9 cellular contexts compared by ENCODE assay signal in the genomic region with DNA sequence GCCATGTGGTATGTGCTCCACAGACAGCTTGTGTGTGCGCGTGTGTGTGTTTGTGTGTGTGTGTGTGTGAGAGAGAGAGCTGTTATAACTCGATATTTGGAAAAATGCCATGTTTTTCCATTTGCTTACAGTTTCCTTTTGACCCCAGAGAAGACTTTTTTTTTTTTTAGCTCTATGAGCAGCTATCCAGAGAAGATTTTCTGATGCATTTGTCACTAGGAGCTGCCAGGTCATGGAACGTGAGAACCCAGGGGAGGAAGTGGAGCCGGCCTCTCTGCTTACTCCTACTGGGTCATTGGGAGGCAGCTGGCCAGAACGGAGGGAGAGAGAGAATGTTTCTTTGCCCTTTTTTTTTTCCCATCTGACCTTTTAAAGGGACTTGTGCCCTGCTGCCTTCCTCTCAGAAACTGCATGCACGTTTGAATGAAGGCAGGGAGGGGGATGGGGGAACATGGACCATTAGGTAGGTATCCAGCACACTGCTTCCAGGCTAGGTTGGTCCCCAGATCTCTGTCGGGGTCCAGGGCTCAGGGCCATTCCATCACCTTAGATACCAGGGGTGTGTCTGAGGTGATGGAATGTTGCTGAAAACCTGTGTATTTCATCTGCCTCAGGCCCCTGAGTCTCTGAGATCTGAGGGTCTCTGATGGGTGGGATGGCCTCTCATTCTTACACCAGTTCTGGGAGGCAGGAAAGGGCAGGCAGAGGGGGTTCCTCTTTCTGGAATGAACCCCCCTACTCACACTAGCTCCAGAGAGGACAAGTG. TPM values are rescaled to one million over a fixed set of nuclear protein-coding genes. Genes with fewer than 3 reads are reported as not detected.
DNase-seq lines count a peak whose midpoint lies in the region; ATAC-seq, FAIRE-seq and TF ChIP-seq lines count a peak whose summit lies in the region.
"Had no signal": no experiment of that assay in that cellular context is flagged by ENCODE, and none has a peak within 500 bp of the region (broad histone marks: within the 10 kb centered on the region; RNA-seq: fewer than 3 reads in every experiment).

No MANE protein-coding gene starts in this region.

- FAIRE-seq in endothelial cell of umbilical vein (lab: Jason Lieb, UNC) (peak; percentile 77), HTR-8/SVneo (lab: Jason Lieb, UNC) (no peak)

- DNase-seq in COLO829 (ENCODE audit: low spot score) (peak; percentile 23), NCI-H2029 treated with DMSO at 0.1 percent for 48 hours (lab: John Stamatoyannopoulos, UW) (peak; percentile 72), endothelial cell of umbilical vein (ENCODE audit: low read depth, low spot score) (peak; percentile 91), neural crest cell (ENCODE audit: low read depth, low spot score) (no peak), HTR-8/SVneo (ENCODE audit: insufficient read length, low spot score) (no peak), superior temporal gyrus (ENCODE audit: extremely low spot score) (no peak)
- DNase-seq in T-helper 2 cell treated with Interferon-gamma antibody and Interleukin-4, amounts not matched to agents 5 μg/mL and 100 μg/mL, for 36 hours (ENCODE audit: low spot score): no peak

- H3K4me1 ChIP-seq in endothelial cell of umbilical vein (ENCODE audit: control insufficient read depth, extremely low read depth, insufficient read depth, low read length): peaks cover 43% of the 10 kb centered on the region

- no peak overlapping the region for H3K4me3 ChIP-seq in endothelial cell of umbilical vein (replicated peaks in 1 of 3; ENCODE audit: insufficient read depth in 1 of 3, low read depth in 1 of 3, low read length in 3 of 3)
- H3K4me3 ChIP-seq: gastroesophageal sphincter had no signal

- H3K27ac ChIP-seq in endothelial cell of umbilical vein (ENCODE audit: insufficient read depth, low read depth, low read length): peak overlapping the region; percentile 75

- CTCF ChIA-PET in endothelial cell of umbilical vein (lab: Charles Lee): interaction anchor here (0.7 to 2.7 kb wide), 5 partner anchors 10 to 380 kb away, joined by 3 to 19 read pairs (median 3); no protein-coding TSS in a partner anchor

- dilution Hi-C loops in endothelial cell of umbilical vein (cut with MboI; ENCODE audit: extremely low pct_ligation_motif_present, low sequenced_read_pairs): no loop called here

- peak overlapping the region; percentile 62 for H3K27ac Mint-ChIP-seq in neural crest cell (ENCODE audit: unreplicated experiment)
- H3K27ac Mint-ChIP-seq in T-helper 2 cell treated with Interferon-gamma antibody and Interleukin-4, amounts not matched to agents 5 μg/mL and 100 μg/mL, for 36 hours: no peak overlapping the region

- TF ChIP-seq CTCF in endothelial cell of umbilical vein (IDR thresholded peaks at IDR 0.05; ENCODE audit: extremely low read depth in 1 of 2, insufficient read depth in 1 of 2, low read depth in 1 of 2, low read length in 2 of 2) (no peak), neural crest cell (conservative IDR thresholded peaks at IDR 0.05) (no peak)

- H3K9me3 ChIP-seq in endothelial cell of umbilical vein (replicated peaks; ENCODE audit: control insufficient read depth, insufficient read depth, low read length): no peaks in the 10 kb centered on the region
- H3K9me3 ChIP-seq: gastroesophageal sphincter had no signal

- no peaks in the 10 kb centered on the region for H3K27me3 Mint-ChIP-seq in neural crest cell (ENCODE audit: low read depth)
- H3K27me3 Mint-ChIP-seq in T-helper 2 cell treated with Interferon-gamma antibody and Interleukin-4, amounts not matched to agents 5 μg/mL and 100 μg/mL, for 36 hours (ENCODE audit: low read depth): peaks cover 21% of the 10 kb centered on the region

- no peak for ATAC-seq in GM19455 (IDR thresholded peaks at IDR 0.05; ENCODE audit: unreplicated experiment)
- ATAC-seq: gastroesophageal sphincter had no signal

- no peak overlapping the region for H2AFZ ChIP-seq in endothelial cell of umbilical vein (ENCODE audit: low read depth, low read length)

- H3K79me2 ChIP-seq in endothelial cell of umbilical vein (ENCODE audit: control insufficient read depth, insufficient read depth, low read length): no peaks in the 10 kb centered on the region

- H3K9ac ChIP-seq in endothelial cell of umbilical vein (replicated peaks; ENCODE audit: extremely low read depth, insufficient read depth, low read length): peak overlapping the region; percentile 35

- TF ChIP-seq POLR2A in endothelial cell of umbilical vein (IDR thresholded peaks at IDR 0.05; ENCODE audit: low read depth, low read length): no peak

- intact Hi-C loops in endothelial cell of umbilical vein (cut with micrococcal nuclease): loop anchor here (1.0 kb wide), 1 partner anchor 11 kb away; the partner anchor contains the start of gene MRPS18A

- H4K20me1 ChIP-seq in endothelial cell of umbilical vein (replicated peaks; ENCODE audit: control insufficient read depth, extremely low read depth, insufficient read depth, low read length): no peaks in the 10 kb centered on the region

- H3K9me3 Mint-ChIP-seq in neural crest cell: no peaks in the 10 kb centered on the region
- no peaks in the 10 kb centered on the region for H3K9me3 Mint-ChIP-seq in T-helper 2 cell treated with Interferon-gamma antibody and Interleukin-4, amounts not matched to agents 5 μg/mL and 100 μg/mL, for 36 hours

- no peaks in the 10 kb centered on the region for H3K9me1 ChIP-seq in endothelial cell of umbilical vein (replicated peaks; ENCODE audit: control insufficient read depth, extremely low read depth, insufficient read depth, low read length)

- BruUV-seq in endothelial cell of umbilical vein (replicated peaks; lab: Mats Ljungman, UMichigan): no TSS peak

- H3K36me3 Mint-ChIP-seq in neural crest cell (ENCODE audit: low read depth): no peaks in the 10 kb centered on the region
- no peaks in the 10 kb centered on the region for H3K36me3 Mint-ChIP-seq in T-helper 2 cell treated with Interferon-gamma antibody and Interleukin-4, amounts not matched to agents 5 μg/mL and 100 μg/mL, for 36 hours (ENCODE audit: low read depth)

- H3K4me1 Mint-ChIP-seq in neural crest cell: peaks cover 60% of the 10 kb centered on the region
- peaks cover 3% of the 10 kb centered on the region for H3K4me1 Mint-ChIP-seq in T-helper 2 cell treated with Interferon-gamma antibody and Interleukin-4, amounts not matched to agents 5 μg/mL and 100 μg/mL, for 36 hours (ENCODE audit: low read depth)

- POLR2A ChIA-PET in endothelial cell of umbilical vein (lab: Charles Lee): interaction anchor here (1.1 to 1.3 kb wide), 2 partner anchors 9 to 11 kb away, joined by 3 to 4 read pairs; partner anchors contain the start of gene MRPS18A

- H3K27me3 ChIP-seq in endothelial cell of umbilical vein (ENCODE audit: control insufficient read depth in 2 of 2, insufficient read depth in 2 of 2, low read length in 2 of 2): no peaks in the 10 kb centered on the region

- H3K4me2 ChIP-seq in endothelial cell of umbilical vein (ENCODE audit: insufficient read depth, low read length): peak overlapping the region; percentile 60

- no peaks in the 10 kb centered on the region for H3K36me3 ChIP-seq in endothelial cell of umbilical vein (ENCODE audit: control insufficient read depth in 2 of 2, extremely low read depth in 1 of 2, insufficient read depth in 2 of 2, low read length in 2 of 2)
- H3K36me3 ChIP-seq: gastroesophageal sphincter had no signal

- H3K4me3 Mint-ChIP-seq in neural crest cell: peak overlapping the region; percentile 25
- no peak overlapping the region for H3K4me3 Mint-ChIP-seq in T-helper 2 cell treated with Interferon-gamma antibody and Interleukin-4, amounts not matched to agents 5 μg/mL and 100 μg/mL, for 36 hours

TF ChIP-seq in endothelial cell of umbilical vein, 7 proteins besides CTCF, POLR2A, EP300 and RAD21:
- TF ChIP-seq, protein P1, sequence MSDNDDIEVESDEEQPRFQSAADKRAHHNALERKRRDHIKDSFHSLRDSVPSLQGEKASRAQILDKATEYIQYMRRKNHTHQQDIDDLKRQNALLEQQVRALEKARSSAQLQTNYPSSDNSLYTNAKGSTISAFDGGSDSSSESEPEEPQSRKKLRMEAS (IDR thresholded peaks at IDR 0.05; ENCODE audit: insufficient read depth, insufficient read length): no peak
- TF ChIP-seq EZH2 (IDR thresholded peaks at IDR 0.05; ENCODE audit: borderline replicate concordance, low read depth, low read length, severe bottlenecking): no peak
- no peak for TF ChIP-seq MYC (IDR thresholded peaks at IDR 0.05; ENCODE audit: low read depth, low read length)
- TF ChIP-seq GATA2 (IDR thresholded peaks at IDR 0.05; ENCODE audit: insufficient read depth, insufficient read length, low read depth, low read length): peak; percentile 21
- TF ChIP-seq FOS (IDR thresholded peaks at IDR 0.05; ENCODE audit: borderline replicate concordance, insufficient read depth, low read length): no peak
- TF ChIP-seq POLR2AphosphoS5 (IDR thresholded peaks at IDR 0.05; ENCODE audit: insufficient read depth, low read depth, low read length): no peak

RNA-seq across cellular contexts. Expression of gene MRPS18A, which starts 11.2 kb away (rescaled TPM):
- 39.1 and 39.8 TPM in 2 replicates for total RNA-seq in endothelial cell of umbilical vein
- polyA plus RNA-seq in endothelial cell of umbilical vein: 83.8 and 92.3 TPM in 2 replicates
- 76.7 and 77.1 TPM in 2 replicates for polyA plus RNA-seq in endothelial cell of umbilical vein (2011; cell fraction: cytosol; rRNA removed)
- 28.4 and 35.0 TPM in 2 replicates for polyA plus RNA-seq in endothelial cell of umbilical vein (2011; cell fraction: nucleus; rRNA removed)
- polyA plus RNA-seq in endothelial cell of umbilical vein (2012): 46.2 and 47.7 TPM in 2 replicates
- 50.6 and 54.2 TPM in 2 replicates for polyA minus RNA-seq in endothelial cell of umbilical vein
- 40.1 TPM for polyA minus RNA-seq in endothelial cell of umbilical vein (2011; cell fraction: cytosol; rRNA and poly(A)+ RNA removed)
- 28.4 and 36.4 TPM in 2 replicates for polyA minus RNA-seq in endothelial cell of umbilical vein (2011; cell fraction: nucleus; rRNA and poly(A)+ RNA removed)
- total RNA-seq in neural crest cell: 49.5 and 50.6 TPM in 2 replicates

RNA-seq across cellular contexts. Expression of gene RSPH9, which starts 53.9 kb away (rescaled TPM):
- total RNA-seq in endothelial cell of umbilical vein (0.12 and 0.27 TPM in 2 replicates), neural crest cell (0.57 and 0.63 TPM in 2 replicates)
- polyA plus RNA-seq in endothelial cell of umbilical vein: 0.18 and 0.21 TPM in 2 replicates
- polyA plus RNA-seq in endothelial cell of umbilical vein (2011; cell fraction: cytosol; rRNA removed): 0.14 and 0.23 TPM in 2 replicates
- polyA plus RNA-seq in endothelial cell of umbilical vein (2011; cell fraction: nucleus; rRNA removed): 0.11 and 0.12 TPM in 2 replicates
- polyA plus RNA-seq in endothelial cell of umbilical vein (2012): 0.29 and 0.50 TPM in 2 replicates
- polyA minus RNA-seq in endothelial cell of umbilical vein: 0.12 TPM in 1 of 2 replicates, not detected in the other
- polyA minus RNA-seq in endothelial cell of umbilical vein (2011; cell fraction: cytosol; rRNA and poly(A)+ RNA removed): not detected
- 0.29 TPM in 1 of 2 replicates, not detected in the other for polyA minus RNA-seq in endothelial cell of umbilical vein (2011; cell fraction: nucleus; rRNA and poly(A)+ RNA removed)

Comparison
In these comparisons a context has a peak if more than half of its experiments do, and no peak if none do; other contexts are left out.
1. DNase-seq: peak in COLO829 (single experiment), NCI-H2029 treated with DMSO at 0.1 percent for 48 hours (single experiment) and endothelial cell of umbilical vein (single experiment); none in neural crest cell (single experiment), HTR-8/SVneo (single experiment), T-helper 2 cell treated with Interferon-gamma antibody and Interleukin-4, amounts not matched to agents 5 μg/mL and 100 μg/mL, for 36 hours (single experiment) and superior temporal gyrus (single experiment).